ENCODE assay signal across 2 cellular contexts in genomic region chr2:185668710-185669109, GRCh38.
TF ChIP-seq lines count a peak whose summit lies in the region.

No MANE protein-coding gene starts in this region.

TF ChIP-seq in SK-N-SH, 30 proteins besides CTCF, POLR2A, EP300 and RAD21 (continued from another document):
- TF ChIP-seq USF2 (IDR thresholded peaks at IDR 0.05; ENCODE audit: borderline replicate concordance, low read depth, low read length) (no peak), TCF12 (IDR thresholded peaks at IDR 0.05) (no peak), ZBTB33 (IDR thresholded peaks at IDR 0.05; ENCODE audit: borderline replicate concordance, low read depth) (no peak), EZH2phosphoT487 (IDR thresholded peaks at IDR 0.05; ENCODE audit: borderline replicate concordance, low read depth) (no peak), NFIC (IDR thresholded peaks at IDR 0.05; ENCODE audit: borderline replicate concordance) (no peak), MEF2A (IDR thresholded peaks at IDR 0.05; ENCODE audit: borderline replicate concordance, low read depth) (no peak), FOXJ3 (CRISPR knock-in tag; IDR thresholded peaks at IDR 0.05) (no peak), ELF1 (IDR thresholded peaks at IDR 0.05) (no peak), REST (IDR thresholded peaks at IDR 0.05; ENCODE audit: low read depth, low read length) (no peak), JUND (IDR thresholded peaks at IDR 0.05) (no peak), RFX5 (IDR thresholded peaks at IDR 0.05; ENCODE audit: low read length) (no peak), RCOR1 (IDR thresholded peaks at IDR 0.05; ENCODE audit: low read length) (no peak)

TF ChIP-seq in SK-N-SH treated with all-trans-retinoic acid at 6 μM for 48 hours, 23 proteins besides CTCF, POLR2A, EP300 and RAD21 (continued from another document):
- TF ChIP-seq CSDC2 (CRISPR knock-in tag; IDR thresholded peaks at IDR 0.05) (no peak), OSR1 (CRISPR knock-in tag; IDR thresholded peaks at IDR 0.05) (no peak), TCF4 (CRISPR knock-in tag; IDR thresholded peaks at IDR 0.05; ENCODE audit: borderline replicate concordance) (no peak), ESRRG (CRISPR knock-in tag; IDR thresholded peaks at IDR 0.05) (no peak), PATZ1 (CRISPR knock-in tag; IDR thresholded peaks at IDR 0.05; ENCODE audit: borderline replicate concordance) (no peak)
